ENCODE assay signal across 6 cellular contexts in the genomic region with DNA sequence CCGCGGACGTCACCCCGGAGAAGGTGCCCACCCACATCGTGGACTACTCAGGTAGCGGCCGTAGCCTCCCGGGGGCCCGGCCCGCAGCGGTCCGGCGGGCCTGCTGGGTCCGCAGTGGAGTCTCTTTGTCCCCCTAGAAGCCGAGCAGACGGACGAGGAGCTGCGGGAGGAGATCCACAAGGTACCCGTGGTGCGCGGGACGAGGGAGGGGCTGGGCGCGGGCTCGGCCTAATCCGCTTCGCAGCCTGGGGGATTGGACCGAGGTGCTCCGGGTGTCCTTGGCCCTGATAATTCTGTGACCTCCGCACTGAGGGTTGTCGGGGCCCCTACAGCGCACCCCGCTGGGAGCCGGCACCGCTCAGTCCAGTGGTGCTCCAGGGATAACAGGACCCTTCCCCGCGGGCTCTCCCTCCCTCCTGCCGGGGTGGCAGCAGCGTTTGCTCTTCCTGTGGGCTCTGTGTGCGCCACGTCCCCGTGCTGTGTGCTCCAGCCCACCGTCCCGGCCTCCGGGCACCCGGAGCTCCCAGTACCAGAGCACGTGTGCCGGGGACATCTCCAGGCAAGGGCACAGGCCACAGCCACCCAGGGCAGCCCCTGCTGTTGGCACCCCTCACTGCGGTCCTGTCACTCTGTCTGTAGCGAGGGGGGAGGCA. TPM values are rescaled to one million over a fixed set of nuclear protein-coding genes. Genes with fewer than 3 reads are reported as not detected.
A peak's percentile ranks its signal among the peaks of the same experiment; 100 is the strongest.
DNase-seq lines count a peak whose midpoint lies in the region; ATAC-seq and TF ChIP-seq lines count a peak whose summit lies in the region.

No MANE protein-coding gene starts in this region.

- no peaks in the 10 kb centered on the region; the same call in 1 of the 2 replicates for H3K27me3 Mint-ChIP-seq in HFFc6 (ENCODE audit: insufficient read depth)
- H3K27me3 Mint-ChIP-seq in activated naive CD8-positive, alpha-beta T cell treated with anti-CD3 and anti-CD28 coated beads for 36 hours = no peaks in the 10 kb centered on the region
- H3K27me3 Mint-ChIP-seq in mesothelial cell of epicardium (ENCODE audit: low read depth) = no peaks in the 10 kb centered on the region

- H3K36me3 Mint-ChIP-seq in HFFc6 (ENCODE audit: low read depth) = no peaks in the 10 kb centered on the region
- H3K36me3 Mint-ChIP-seq in activated naive CD8-positive, alpha-beta T cell treated with anti-CD3 and anti-CD28 coated beads for 36 hours = peaks cover 7% of the 10 kb centered on the region
- H3K36me3 Mint-ChIP-seq in mesothelial cell of epicardium = peaks cover 2% of the 10 kb centered on the region

- TF ChIP-seq CTCF in HFFc6 (IDR thresholded peaks at IDR 0.05) (no peak), mesothelial cell of epicardium (IDR thresholded peaks at IDR 0.05; ENCODE audit: unreplicated experiment) (no peak)

- H3K27ac Mint-ChIP-seq in HFFc6 (no peak overlapping the region; the same call in 1 of the 2 replicates), mesothelial cell of epicardium (no peak overlapping the region)
- peak overlapping the region; percentile 54 for H3K27ac Mint-ChIP-seq in activated naive CD8-positive, alpha-beta T cell treated with anti-CD3 and anti-CD28 coated beads for 36 hours

- DNase-seq in HFFc6 (no peak), mesothelial cell of epicardium (ENCODE audit: low spot score in 2 of 2, unreplicated experiment in 2 of 2) (no peak), COLO829 (ENCODE audit: low spot score) (no peak)
- DNase-seq in activated naive CD8-positive, alpha-beta T cell treated with anti-CD3 and anti-CD28 coated beads for 36 hours = no peak

- H3K4me3 Mint-ChIP-seq in HFFc6 (peak overlapping the region; percentile 84), mesothelial cell of epicardium (peak overlapping the region; percentile 74)
- H3K4me3 Mint-ChIP-seq in activated naive CD8-positive, alpha-beta T cell treated with anti-CD3 and anti-CD28 coated beads for 36 hours = peak overlapping the region; percentile 82

- H3K4me1 Mint-ChIP-seq in HFFc6 (ENCODE audit: low read depth) (no peaks in the 10 kb centered on the region), mesothelial cell of epicardium (peaks cover 5% of the 10 kb centered on the region)
- H3K4me1 Mint-ChIP-seq in activated naive CD8-positive, alpha-beta T cell treated with anti-CD3 and anti-CD28 coated beads for 36 hours = peaks cover 3% of the 10 kb centered on the region

- H3K9me3 Mint-ChIP-seq in HFFc6 (no peaks in the 10 kb centered on the region), mesothelial cell of epicardium (no peaks in the 10 kb centered on the region)
- H3K9me3 Mint-ChIP-seq in activated naive CD8-positive, alpha-beta T cell treated with anti-CD3 and anti-CD28 coated beads for 36 hours = no peaks in the 10 kb centered on the region

- ATAC-seq in GM21737 (IDR thresholded peaks at IDR 0.05; ENCODE audit: unreplicated experiment) = no peak
- no peak for ATAC-seq in GM18868 (IDR thresholded peaks at IDR 0.05; ENCODE audit: unreplicated experiment)

RNA-seq across cellular contexts. Expression of a gene that starts 0.7 kb away (rescaled TPM):
- total RNA-seq in HFFc6 (2021; fragmentation: NEBNext Ultra II Directional; extraction: Animal tissue kit (Norgen Biotek cat#: 25700)) = 10 to 100 TPM; 73.9 to 93.4 (median 84.8) TPM
- total RNA-seq in activated naive CD8-positive, alpha-beta T cell treated with anti-CD3 and anti-CD28 coated beads for 36 hours = 100 to 1,000 TPM; 123 to 128 TPM
- total RNA-seq in mesothelial cell of epicardium = 190 to 207 TPM (median 194 TPM) in 3 replicates

RNA-seq across cellular contexts. Expression of a gene that starts 6.8 kb away (rescaled TPM):
- total RNA-seq in HFFc6 (2021; fragmentation: NEBNext Ultra II Directional; extraction: Animal tissue kit (Norgen Biotek cat#: 25700)) = 1 to 10 TPM; 1.4 to 2.3 (median 1.7) TPM
- under 1 TPM; 0.49 to 0.72 TPM for total RNA-seq in activated naive CD8-positive, alpha-beta T cell treated with anti-CD3 and anti-CD28 coated beads for 36 hours
- 5.9 to 6.1 TPM (median 6.0 TPM) in 3 replicates for total RNA-seq in mesothelial cell of epicardium

RNA-seq across cellular contexts. Expression of a gene that starts 11.6 kb away (rescaled TPM):
- total RNA-seq in HFFc6 (2021; fragmentation: NEBNext Ultra II Directional; extraction: Animal tissue kit (Norgen Biotek cat#: 25700)) = 100 to 1,000 TPM; 128 to 161 (median 141) TPM
- 10 to 100 TPM; 74.3 to 82.1 TPM for total RNA-seq in activated naive CD8-positive, alpha-beta T cell treated with anti-CD3 and anti-CD28 coated beads for 36 hours
- 69.4 to 79.9 TPM (median 72.5 TPM) in 3 replicates for total RNA-seq in mesothelial cell of epicardium

RNA-seq across cellular contexts. Expression of a gene that starts 15.5 kb away (rescaled TPM):
- 10 to 100 TPM in 2 of 6 experiments, 1 to 10 TPM in 4; 7.6 to 10.6 (median 9.3) TPM for total RNA-seq in HFFc6 (2021; fragmentation: NEBNext Ultra II Directional; extraction: Animal tissue kit (Norgen Biotek cat#: 25700))
- 10 to 100 TPM; 37.2 to 43.0 TPM for total RNA-seq in activated naive CD8-positive, alpha-beta T cell treated with anti-CD3 and anti-CD28 coated beads for 36 hours
- total RNA-seq in mesothelial cell of epicardium = 46.1 to 51.2 TPM (median 46.5 TPM) in 3 replicates

RNA-seq across cellular contexts. Expression of a gene that starts 19.5 kb away (rescaled TPM):
- 10 to 100 TPM; 11.6 to 19.0 (median 17.7) TPM for total RNA-seq in HFFc6 (2021; fragmentation: NEBNext Ultra II Directional; extraction: Animal tissue kit (Norgen Biotek cat#: 25700))
- total RNA-seq in activated naive CD8-positive, alpha-beta T cell treated with anti-CD3 and anti-CD28 coated beads for 36 hours = 10 to 100 TPM; 84.5 to 86.0 TPM
- 75.9 to 86.9 TPM (median 77.2 TPM) in 3 replicates for total RNA-seq in mesothelial cell of epicardium
